Comparison of ENCODE assay signal across 1 cellular context in the genomic region with DNA sequence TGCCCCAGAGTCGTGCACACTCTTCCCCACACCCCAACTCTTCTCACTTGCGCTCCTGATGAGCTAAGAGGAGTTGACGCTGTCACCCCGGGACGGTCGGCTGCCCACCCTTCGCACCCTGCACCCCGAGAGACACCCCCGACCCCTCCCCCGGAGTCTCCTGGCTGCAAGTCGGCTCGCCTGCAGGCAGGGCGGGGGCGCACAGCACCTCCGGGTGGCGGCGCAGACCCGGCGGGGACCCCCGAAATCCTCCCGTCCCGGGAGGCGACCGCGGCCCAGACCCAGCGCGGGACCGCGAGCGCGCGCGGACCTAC.
TF ChIP-seq lines count a peak whose summit lies in the region.

No MANE protein-coding gene starts in this region.

TF ChIP-seq in A549, 52 proteins besides CTCF, POLR2A, EP300 and RAD21 (continued from another document):
- no peak for TF ChIP-seq ATOH8 (CRISPR knock-in tag; IDR thresholded peaks at IDR 0.05; ENCODE audit: low read depth)
